Comparison of ENCODE assay signal across 15 cellular contexts in genomic region chr1:35561297-35561971, GRCh38. TPM values are rescaled to one million over a fixed set of nuclear protein-coding genes. Genes with fewer than 3 reads are reported as not detected.
A peak's percentile ranks its signal among the peaks of the same experiment; 100 is the strongest.
DNase-seq lines count a peak whose midpoint lies in the region; ATAC-seq and TF ChIP-seq lines count a peak whose summit lies in the region.
"Had no signal": no experiment of that assay in that cellular context is flagged by ENCODE, and none has a peak within 500 bp of the region (broad histone marks: within the 10 kb centered on the region; RNA-seq: fewer than 3 reads in every experiment).

No MANE protein-coding gene starts in this region.

- DNase-seq in LNCaP clone FGC (ENCODE audit: low read depth) = no peak
- DNase-seq in chondrocyte (ENCODE audit: low spot score) = no peak
- no peak for DNase-seq in osteoblast (ENCODE audit: insufficient read length, low spot score, missing footprints)
- DNase-seq in NCI-H446 treated with DMSO at 0.1 percent for 48 hours (lab: John Stamatoyannopoulos, UW) = no peak
- no peak for DNase-seq in SKM-1 treated with dmso at 0.1 percent for 144 hours (lab: John Stamatoyannopoulos, UW; ENCODE audit: unreplicated experiment)
- DNase-seq: AML-193; NK-92 treated with Interleukin-12 subunit alpha and Interleukin-12 subunit beta, amount 100 ng/mL, for 24 hours; SIG-M5; stimulated activated CD8-positive, alpha-beta memory T cell treated with anti-CD3 and anti-CD28 coated beads, Interleukin-4, amount 100 ng/mL, for 48 hours had no signal

- peaks cover 10% of the 10 kb centered on the region for H3K36me3 Mint-ChIP-seq in chondrocyte (ENCODE audit: low read depth)

- H4K20me1 ChIP-seq in osteoblast (ENCODE audit: insufficient read depth, low read length) = peaks cover 62% of the 10 kb centered on the region

- H3K27ac Mint-ChIP-seq in chondrocyte (ENCODE audit: unreplicated experiment) = peak overlapping the region; percentile 45

- no peak for TF ChIP-seq CTCF in C4-2B (conservative IDR thresholded peaks at IDR 0.05)
- TF ChIP-seq CTCF in LNCaP clone FGC (IDR thresholded peaks at IDR 0.05; ENCODE audit: control insufficient read depth, extremely low read depth, insufficient read depth) = no peak
- no peak for TF ChIP-seq CTCF in chondrocyte (IDR thresholded peaks at IDR 0.05)
- no peak for TF ChIP-seq CTCF in osteoblast (IDR thresholded peaks at IDR 0.05; ENCODE audit: extremely low read depth, low read depth, low read length)

- H3K4me1 ChIP-seq in osteoblast (ENCODE audit: insufficient read depth, low read length) = peaks cover 25% of the 10 kb centered on the region

- H3K4me3 ChIP-seq in LNCaP clone FGC (ENCODE audit: low read depth, low read length) = peak overlapping the region; percentile 30; the same call in 1 of the 2 replicates
- H3K4me3 ChIP-seq in osteoblast (ENCODE audit: insufficient read depth, low read length) = no peak overlapping the region
- H3K4me3 ChIP-seq: adrenal gland, uterus had no signal

- H3K36me3 ChIP-seq in osteoblast (ENCODE audit: insufficient read depth, low read length) = peaks cover 27% of the 10 kb centered on the region
- H3K36me3 ChIP-seq: uterus had no signal

- no peaks in the 10 kb centered on the region for H3K27me3 Mint-ChIP-seq in chondrocyte (ENCODE audit: low read depth)
- H3K27me3 Mint-ChIP-seq: memory B cell had no signal

- no peak overlapping the region for H3K4me3 Mint-ChIP-seq in chondrocyte (ENCODE audit: unreplicated experiment)
- H3K4me3 Mint-ChIP-seq: memory B cell had no signal

- H2AFZ ChIP-seq in osteoblast (ENCODE audit: low read length) = no peak overlapping the region

- ATAC-seq in HG03175 (IDR thresholded peaks at IDR 0.05; ENCODE audit: unreplicated experiment) (no peak), GM19351 (IDR thresholded peaks at IDR 0.05; ENCODE audit: unreplicated experiment) (no peak)

- peak overlapping the region; percentile 41 for H3K4me2 ChIP-seq in osteoblast (ENCODE audit: insufficient read depth, low read length)

- no peaks in the 10 kb centered on the region for H3K27me3 ChIP-seq in osteoblast (ENCODE audit: insufficient read depth, low read length)
- H3K27me3 ChIP-seq: adrenal gland, uterus had no signal

- H3K27ac ChIP-seq in C4-2B (peak overlapping the region; percentile 59), osteoblast (ENCODE audit: low read depth, low read length) (no peak overlapping the region)
- H3K27ac ChIP-seq: uterus had no signal

- H3K79me2 ChIP-seq in osteoblast (ENCODE audit: insufficient read depth, low read length) = peaks cover 32% of the 10 kb centered on the region

- H3K9me3 Mint-ChIP-seq in chondrocyte (ENCODE audit: low read depth) = no peaks in the 10 kb centered on the region
- H3K9me3 Mint-ChIP-seq: memory B cell had no signal

- H3K9me3 ChIP-seq in osteoblast (ENCODE audit: low read depth, low read length) = no peaks in the 10 kb centered on the region
- H3K9me3 ChIP-seq: adrenal gland, uterus had no signal

- H3K4me1 Mint-ChIP-seq in chondrocyte (ENCODE audit: low read depth) = peaks cover 27% of the 10 kb centered on the region

RNA-seq across cellular contexts. Expression of gene NCDN, which starts 3.8 kb away (rescaled TPM):
- total RNA-seq in chondrocyte (35.3 to 46.5 TPM (median 36.4 TPM) in 3 replicates), osteoblast (25.9 and 30.0 TPM in 2 replicates)

RNA-seq across cellular contexts. Expression of gene KIAA0319L, which starts 4.2 kb away (rescaled TPM):
- total RNA-seq in chondrocyte (26.9 to 40.8 TPM (median 28.7 TPM) in 3 replicates), osteoblast (44.9 and 48.9 TPM in 2 replicates)

RNA-seq across cellular contexts. Expression of gene TFAP2E, which starts 11.7 kb away (rescaled TPM):
- total RNA-seq in chondrocyte (0.92 to 1.4 TPM (median 0.97 TPM) in 3 replicates), osteoblast (under 0.01 and 0.29 TPM in 2 replicates)
